In genomic region chr16:8126313-8126712, GRCh38 we compare ENCODE assay signal across 8 cellular contexts.
"Had no signal": no experiment of that assay in that cellular context is flagged by ENCODE, and none has a peak within 500 bp of the region (broad histone marks: within the 10 kb centered on the region; RNA-seq: fewer than 3 reads in every experiment).

No MANE protein-coding gene starts in this region.

- ATAC-seq: GM12878 had no signal

- FAIRE-seq: G401.6, GM12878, GM12891, GM12892, GM18507, GM19239 had no signal

- DNase-seq: GDM1, GF-D8 had no signal

- H3K4me3 ChIP-seq: GM12878 had no signal
